Comparison of ENCODE assay signal across 8 cellular contexts in genomic region chr4:123415977-123416376, GRCh38. TPM values are rescaled to one million over a fixed set of nuclear protein-coding genes. Genes with fewer than 3 reads are reported as not detected.
DNase-seq lines count a peak whose midpoint lies in the region; ATAC-seq and TF ChIP-seq lines count a peak whose summit lies in the region.

No MANE protein-coding gene starts in this region.

- H2AFZ ChIP-seq in DND-41 (ENCODE audit: low read depth, low read length), result no peak overlapping the region

- H3K27ac ChIP-seq in DND-41 (ENCODE audit: low read length), result no peak overlapping the region

- peak overlapping the region; percentile 16 for H3K27ac Mint-ChIP-seq in mesothelial cell of epicardium

- H3K79me2 ChIP-seq in DND-41 (ENCODE audit: insufficient read depth, low read length), result no peaks in the 10 kb centered on the region

- H4K20me1 ChIP-seq in DND-41 (ENCODE audit: insufficient read depth, low read length), result no peaks in the 10 kb centered on the region

- H3K4me3 ChIP-seq in DND-41 (ENCODE audit: low read depth in 1 of 2, low read length in 2 of 2), result no peak overlapping the region

- DNase-seq in DND-41, result peak; percentile 72
- peak; percentile 38 for DNase-seq in KG1 (lab: John Stamatoyannopoulos, UW)
- peak; percentile 59 for DNase-seq in activated T-cell treated with anti-CD3 and anti-CD28 coated beads, Interleukin-2, amount 50 U/mL, for 4 hours
- no peak for DNase-seq in mesothelial cell of epicardium (ENCODE audit: low spot score in 2 of 2, unreplicated experiment in 2 of 2)
- DNase-seq in 8988T, result no peak
- no peak for DNase-seq in NCI-H1930 (lab: John Stamatoyannopoulos, UW)
- DNase-seq in retina, result no peak

- no peaks in the 10 kb centered on the region for H3K36me3 Mint-ChIP-seq in activated T-cell treated with anti-CD3 and anti-CD28 coated beads, Interleukin-2, amount 50 U/mL, for 4 hours (ENCODE audit: insufficient read depth)
- no peaks in the 10 kb centered on the region for H3K36me3 Mint-ChIP-seq in mesothelial cell of epicardium

- H3K4me1 Mint-ChIP-seq in activated T-cell treated with anti-CD3 and anti-CD28 coated beads, Interleukin-2, amount 50 U/mL, for 4 hours (ENCODE audit: low read depth), result peaks cover 50% of the 10 kb centered on the region
- H3K4me1 Mint-ChIP-seq in mesothelial cell of epicardium, result peaks cover 41% of the 10 kb centered on the region

- TF ChIP-seq CTCF in DND-41 (IDR thresholded peaks at IDR 0.05; ENCODE audit: borderline replicate concordance, extremely low read depth, low read length, poor library complexity, severe bottlenecking) (no peak), mesothelial cell of epicardium (IDR thresholded peaks at IDR 0.05; ENCODE audit: unreplicated experiment) (no peak)

- ATAC-seq in DND-41 (ENCODE audit: insufficient read depth, low read depth), result peak; percentile 95
- ATAC-seq in activated T-cell treated with anti-CD3 and anti-CD28 coated beads, Interleukin-2, amount 50 U/mL, for 4 hours, result peak; percentile 72 to 73
- no peak for ATAC-seq in GM19452 (IDR thresholded peaks at IDR 0.05; ENCODE audit: unreplicated experiment)

- H3K9me3 Mint-ChIP-seq in activated T-cell treated with anti-CD3 and anti-CD28 coated beads, Interleukin-2, amount 50 U/mL, for 4 hours, result no peaks in the 10 kb centered on the region
- H3K9me3 Mint-ChIP-seq in mesothelial cell of epicardium, result no peaks in the 10 kb centered on the region

- H3K27me3 Mint-ChIP-seq in activated T-cell treated with anti-CD3 and anti-CD28 coated beads, Interleukin-2, amount 50 U/mL, for 4 hours (ENCODE audit: low read depth), result peaks cover 3% of the 10 kb centered on the region
- H3K27me3 Mint-ChIP-seq in mesothelial cell of epicardium (ENCODE audit: low read depth), result no peaks in the 10 kb centered on the region

- no peak overlapping the region for H3K4me3 Mint-ChIP-seq in activated T-cell treated with anti-CD3 and anti-CD28 coated beads, Interleukin-2, amount 50 U/mL, for 4 hours
- no peak overlapping the region for H3K4me3 Mint-ChIP-seq in mesothelial cell of epicardium

- H3K4me1 ChIP-seq in DND-41 (ENCODE audit: insufficient read depth, low read length), result no peaks in the 10 kb centered on the region

- no peak overlapping the region for H3K4me2 ChIP-seq in DND-41 (ENCODE audit: insufficient read depth, low read length)

- no peak overlapping the region for H3K9ac ChIP-seq in DND-41 (ENCODE audit: low read depth, low read length)

- H3K36me3 ChIP-seq in DND-41 (ENCODE audit: insufficient read depth, low read length), result no peaks in the 10 kb centered on the region

- H3K9me3 ChIP-seq in DND-41 (ENCODE audit: insufficient read depth, low read length, severe bottlenecking), result no peaks in the 10 kb centered on the region

- H3K27me3 ChIP-seq in DND-41 (ENCODE audit: insufficient read depth, low read length, poor library complexity), result no peaks in the 10 kb centered on the region

RNA-seq across cellular contexts. Expression of gene SPRY1, which starts 19.4 kb away (rescaled TPM):
- 10 to 100 TPM; 31.8 to 65.2 (median 48.4) TPM for total RNA-seq in activated T-cell treated with anti-CD3 and anti-CD28 coated beads, Interleukin-2, amount 50 U/mL, for 4 hours
- total RNA-seq in mesothelial cell of epicardium, result 39.1 to 42.0 TPM (median 41.8 TPM) in 3 replicates

Comparison
In these comparisons a context has a peak if more than half of its experiments do, and no peak if none do; other contexts are left out.
1. DNase-seq: peak in DND-41 (single experiment), KG1 (single experiment) and activated T-cell treated with anti-CD3 and anti-CD28 coated beads, Interleukin-2, amount 50 U/mL, for 4 hours (single experiment); none in mesothelial cell of epicardium (0 of 2), 8988T (single experiment), NCI-H1930 (0 of 2) and retina (single experiment).